ENCODE assay signal across 1 cellular context in genomic region chr20:51735728-51736600, GRCh38.
TF ChIP-seq lines count a peak whose summit lies in the region.

No MANE protein-coding gene starts in this region.

TF ChIP-seq in HEK293, 187 proteins besides CTCF, POLR2A, EP300 and RAD21 (continued from another document):
- TF ChIP-seq PRDM4 (tag by site-specific recombination; IDR thresholded peaks at IDR 0.05) (peak; percentile 60; the same call in 1 of the 2 replicates), ZBTB48 (tag by site-specific recombination; IDR thresholded peaks at IDR 0.05) (no peak), ZNF354C (tag by site-specific recombination; IDR thresholded peaks at IDR 0.05; ENCODE audit: borderline replicate concordance, low read depth) (no peak), ZNF19 (tag by site-specific recombination; IDR thresholded peaks at IDR 0.05; ENCODE audit: low read depth) (no peak), ZFP3 (tag by site-specific recombination; IDR thresholded peaks at IDR 0.05; ENCODE audit: low read depth) (no peak), ZNF791 (tag by site-specific recombination; IDR thresholded peaks at IDR 0.05) (no peak), ZNF221 (tag by site-specific recombination; IDR thresholded peaks at IDR 0.05; ENCODE audit: borderline replicate concordance) (no peak), ELK4 (IDR thresholded peaks at IDR 0.05; ENCODE audit: borderline replicate concordance, low read depth, low read length) (no peak)
